In genomic region chr5:31607546-31607945, GRCh38 we compare ENCODE assay signal across 34 cellular contexts.
"Had no signal": no experiment of that assay in that cellular context is flagged by ENCODE, and none has a peak within 500 bp of the region (broad histone marks: within the 10 kb centered on the region; RNA-seq: fewer than 3 reads in every experiment).

No MANE protein-coding gene starts in this region.

- H3K9me3 ChIP-seq: MG63 had no signal

- DNase-seq: Karpas-422, Kasumi-1, MG63, MM.1S, NCI-H1048, NCI-H1092, NCI-H1092 treated with DMSO at 0.1 percent for 48 hours, NCI-H1105, NCI-H1105 treated with DMSO at 0.1 percent for 48 hours, NCI-H1417, NCI-H1417 treated with DMSO at 0.1 percent for 48 hours, NCI-H1436, NCI-H1436 treated with DMSO at 0.1 percent for 48 hours, NCI-H146, NCI-H1694, NCI-H1694 treated with DMSO at 0.1 percent for 48 hours, NCI-H187, NCI-H187 treated with DMSO at 0.1 percent for 48 hours, NCI-H1930, NCI-H2029, NCI-H2029 treated with DMSO at 0.1 percent for 48 hours, NCI-H2081, NCI-H2081 treated with DMSO at 0.1 percent for 48 hours, NCI-H2107, NCI-H2171, NCI-H2171 treated with DMSO at 0.1 percent for 48 hours, NCI-H2227 treated with DMSO at 0.1 percent for 48 hours, NCI-H226, NCI-H345, NCI-H446, NCI-H446 treated with DMSO at 0.1 percent for 48 hours, NCI-H510A, NCI-H510A treated with DMSO at 0.1 percent for 48 hours, NCI-H524 had no signal

- H3K4me3 ChIP-seq: MG63 had no signal
